ENCODE assay signal across 12 cellular contexts in the genomic region with DNA sequence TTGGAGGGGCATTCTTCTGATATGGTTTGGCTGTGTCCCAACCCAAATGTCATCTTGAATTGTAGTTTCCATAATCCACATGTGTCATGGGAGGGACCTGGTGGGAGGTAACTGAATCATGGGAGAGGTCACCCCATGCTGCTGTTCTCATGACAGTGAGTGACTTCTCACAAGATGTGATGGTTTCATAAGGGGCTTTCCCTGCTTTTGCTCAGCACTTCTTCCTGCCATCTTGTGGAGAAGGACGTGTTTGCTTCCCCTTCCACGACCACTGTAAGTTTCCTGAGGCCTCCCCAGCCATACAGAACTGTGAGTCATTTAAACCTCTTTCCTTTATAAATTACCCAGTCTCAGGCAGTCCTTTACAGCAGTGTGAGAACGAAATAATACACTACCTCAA.
DNase-seq lines count a peak whose midpoint lies in the region; ATAC-seq and TF ChIP-seq lines count a peak whose summit lies in the region.
"Had no signal": no experiment of that assay in that cellular context is flagged by ENCODE, and none has a peak within 500 bp of the region (broad histone marks: within the 10 kb centered on the region; RNA-seq: fewer than 3 reads in every experiment).

No MANE protein-coding gene starts in this region.

- H3K4me3 ChIP-seq in PC-3 (ENCODE audit: low read length): no peak overlapping the region
- no peak overlapping the region for H3K4me3 ChIP-seq in naive thymus-derived CD4-positive, alpha-beta T cell (ENCODE audit: low read length)

- peaks cover 35% of the 10 kb centered on the region for H3K4me1 Mint-ChIP-seq in activated naive CD4-positive, alpha-beta T cell treated with anti-CD3 and anti-CD28 coated beads, Interleukin-2, amount 50 U/mL, for 24 hours
- peaks cover 24% of the 10 kb centered on the region in 2 donors for H3K4me1 Mint-ChIP-seq in effector memory CD8-positive, alpha-beta T cell (ENCODE audit: low read depth in 2 of 2)
- peaks cover 43% of the 10 kb centered on the region for H3K4me1 Mint-ChIP-seq in stimulated activated naive CD8-positive, alpha-beta T cell treated with anti-CD3 and anti-CD28 coated beads, Interleukin-15, Interleukin-2, amounts not matched to agents 100 ng/mL and 50 ng/mL, for 24 hours (ENCODE audit: low read depth)
- H3K4me1 Mint-ChIP-seq in naive thymus-derived CD4-positive, alpha-beta T cell: peaks cover 0 to 41% (median 28%) of the 10 kb centered on the region in 7 donors

- peak overlapping the region; percentile 62 for H3K9ac ChIP-seq in PC-3 (ENCODE audit: low read length)

- no peaks in the 10 kb centered on the region for H3K9me2 ChIP-seq in PC-3 (replicated peaks; ENCODE audit: low read length)

- H3F3A ChIP-seq in PC-3 (ENCODE audit: low read length, unreplicated experiment): no peaks in the 10 kb centered on the region

- no peaks in the 10 kb centered on the region for H4K20me1 ChIP-seq in PC-3 (ENCODE audit: low read length)

- peak overlapping the region; percentile 26 for H3K4me2 ChIP-seq in PC-3 (ENCODE audit: low read length)

- intact Hi-C loops in PC-3 (cut with micrococcal nuclease): no loop called here
- intact Hi-C loops in naive thymus-derived CD4-positive, alpha-beta T cell (cut with micrococcal nuclease): loop anchor here in 1 of 2 donors (10.0 kb wide), 1 partner anchor 955 kb away; no protein-coding TSS in a partner anchor

- no peaks in the 10 kb centered on the region for H3K9me3 ChIP-seq in PC-3 (ENCODE audit: low read length)
- H3K9me3 ChIP-seq in naive thymus-derived CD4-positive, alpha-beta T cell (ENCODE audit: control insufficient read depth in 2 of 3, low read length in 3 of 3): no peaks in the 10 kb centered on the region

- no peak overlapping the region for H2AFZ ChIP-seq in PC-3 (ENCODE audit: low read length)

- POLR2A ChIA-PET in PC-3 (lab: Charles Lee; ENCODE audit: unreplicated experiment): no interaction called here
- POLR2A ChIA-PET in naive thymus-derived CD4-positive, alpha-beta T cell (lab: Charles Lee): no interaction called here

- TF ChIP-seq CTCF in PC-3 (conservative IDR thresholded peaks at IDR 0.05; ENCODE audit: low read depth, low read length): no peak; the same call in 1 of the 2 replicates

- H3K27me3 ChIP-seq in PC-3 (ENCODE audit: low read length): no peaks in the 10 kb centered on the region
- no peaks in the 10 kb centered on the region for H3K27me3 ChIP-seq in naive thymus-derived CD4-positive, alpha-beta T cell (ENCODE audit: control insufficient read depth in 2 of 2, insufficient read depth in 2 of 2, low read length in 2 of 2)
- H3K27me3 ChIP-seq: BE2C, brain microvascular endothelial cell had no signal

- peak overlapping the region; percentile 91 for H3K27ac Mint-ChIP-seq in activated naive CD4-positive, alpha-beta T cell treated with anti-CD3 and anti-CD28 coated beads, Interleukin-2, amount 50 U/mL, for 24 hours
- peak overlapping the region in 1 of 2 donors; percentile 57 for H3K27ac Mint-ChIP-seq in effector memory CD8-positive, alpha-beta T cell
- H3K27ac Mint-ChIP-seq in stimulated activated naive CD8-positive, alpha-beta T cell treated with anti-CD3 and anti-CD28 coated beads, Interleukin-15, Interleukin-2, amounts not matched to agents 100 ng/mL and 50 ng/mL, for 24 hours: peak overlapping the region; percentile 96
- peak overlapping the region in 2 of 9 donors; percentile 38 to 83 for H3K27ac Mint-ChIP-seq in naive thymus-derived CD4-positive, alpha-beta T cell

- ATAC-seq in PC-3: peak; percentile 30; the same call in 1 of the 2 replicates
- peak; percentile 29 for ATAC-seq in effector memory CD8-positive, alpha-beta T cell (replicated peaks)
- no peak for ATAC-seq in naive thymus-derived CD4-positive, alpha-beta T cell

- peaks cover 40% of the 10 kb centered on the region for H3K4me1 ChIP-seq in PC-3 (ENCODE audit: insufficient read depth, low read length)
- peaks cover 0 to 3% of the 10 kb centered on the region in 2 donors for H3K4me1 ChIP-seq in naive thymus-derived CD4-positive, alpha-beta T cell (ENCODE audit: control insufficient read depth in 2 of 2, insufficient read depth in 2 of 2, low read length in 2 of 2)
- H3K4me1 ChIP-seq: BE2C had no signal

- H3K36me3 Mint-ChIP-seq in activated naive CD4-positive, alpha-beta T cell treated with anti-CD3 and anti-CD28 coated beads, Interleukin-2, amount 50 U/mL, for 24 hours: no peaks in the 10 kb centered on the region
- H3K36me3 Mint-ChIP-seq in effector memory CD8-positive, alpha-beta T cell (ENCODE audit: insufficient read depth): no peaks in the 10 kb centered on the region
- no peaks in the 10 kb centered on the region for H3K36me3 Mint-ChIP-seq in stimulated activated naive CD8-positive, alpha-beta T cell treated with anti-CD3 and anti-CD28 coated beads, Interleukin-15, Interleukin-2, amounts not matched to agents 100 ng/mL and 50 ng/mL, for 24 hours (ENCODE audit: low read depth)
- H3K36me3 Mint-ChIP-seq in naive thymus-derived CD4-positive, alpha-beta T cell: peaks cover 0 to 6% (median 0%) of the 10 kb centered on the region in 5 donors

- DNase-seq in activated naive CD4-positive, alpha-beta T cell treated with anti-CD3 and anti-CD28 coated beads, Interleukin-2, amount 50 U/mL, for 16 hours: no peak
- peak; percentile 23 for DNase-seq in PC-3
- DNase-seq in effector memory CD8-positive, alpha-beta T cell: no peak
- DNase-seq in NCI-H446 (lab: John Stamatoyannopoulos, UW): no peak
- no peak for DNase-seq in naive thymus-derived CD4-positive, alpha-beta T cell
- no peak for DNase-seq in mucosa of gallbladder (ENCODE audit: low spot score)
- DNase-seq: DMS79, SHP77 treated with DMSO at 0.1 percent for 48 hours had no signal

- H3K79me2 ChIP-seq in PC-3 (ENCODE audit: low read length): no peaks in the 10 kb centered on the region

- H3K27ac ChIP-seq in PC-3 (ENCODE audit: low read length): peak overlapping the region; percentile 77
- no peak overlapping the region for H3K27ac ChIP-seq in naive thymus-derived CD4-positive, alpha-beta T cell (ENCODE audit: low read depth, low read length)
- H3K27ac ChIP-seq: brain microvascular endothelial cell had no signal

- BruUV-seq in PC-3 (replicated peaks; lab: Mats Ljungman, UMichigan): no TSS peak

- CTCF ChIA-PET in PC-3 (lab: Charles Lee): interaction anchor here (1.3 kb wide), 1 partner anchor 72 kb away, joined by 3 read pairs; no protein-coding TSS in a partner anchor
- CTCF ChIA-PET in naive thymus-derived CD4-positive, alpha-beta T cell (lab: Charles Lee): no interaction called here

- no peak overlapping the region for H3K4me3 Mint-ChIP-seq in activated naive CD4-positive, alpha-beta T cell treated with anti-CD3 and anti-CD28 coated beads, Interleukin-2, amount 50 U/mL, for 24 hours
- no peak overlapping the region for H3K4me3 Mint-ChIP-seq in effector memory CD8-positive, alpha-beta T cell
- peak overlapping the region; percentile 69 for H3K4me3 Mint-ChIP-seq in stimulated activated naive CD8-positive, alpha-beta T cell treated with anti-CD3 and anti-CD28 coated beads, Interleukin-15, Interleukin-2, amounts not matched to agents 100 ng/mL and 50 ng/mL, for 24 hours
- H3K4me3 Mint-ChIP-seq in naive thymus-derived CD4-positive, alpha-beta T cell: peak overlapping the region in 1 of 10 donors; percentile 11

- H3K9me3 Mint-ChIP-seq in activated naive CD4-positive, alpha-beta T cell treated with anti-CD3 and anti-CD28 coated beads, Interleukin-2, amount 50 U/mL, for 24 hours: peaks cover 6% of the 10 kb centered on the region
- H3K9me3 Mint-ChIP-seq in effector memory CD8-positive, alpha-beta T cell: peaks cover 0 to 7% of the 10 kb centered on the region in 2 donors
- peaks cover 10% of the 10 kb centered on the region for H3K9me3 Mint-ChIP-seq in stimulated activated naive CD8-positive, alpha-beta T cell treated with anti-CD3 and anti-CD28 coated beads, Interleukin-15, Interleukin-2, amounts not matched to agents 100 ng/mL and 50 ng/mL, for 24 hours
- peaks cover 0 to 19% (median 0%) of the 10 kb centered on the region in 11 donors for H3K9me3 Mint-ChIP-seq in naive thymus-derived CD4-positive, alpha-beta T cell

- H3K27me3 Mint-ChIP-seq in activated naive CD4-positive, alpha-beta T cell treated with anti-CD3 and anti-CD28 coated beads, Interleukin-2, amount 50 U/mL, for 24 hours: no peaks in the 10 kb centered on the region
- H3K27me3 Mint-ChIP-seq in effector memory CD8-positive, alpha-beta T cell: peaks cover 0 to 9% of the 10 kb centered on the region in 2 donors
- H3K27me3 Mint-ChIP-seq in stimulated activated naive CD8-positive, alpha-beta T cell treated with anti-CD3 and anti-CD28 coated beads, Interleukin-15, Interleukin-2, amounts not matched to agents 100 ng/mL and 50 ng/mL, for 24 hours: no peaks in the 10 kb centered on the region
- no peaks in the 10 kb centered on the region for H3K27me3 Mint-ChIP-seq in naive thymus-derived CD4-positive, alpha-beta T cell

- no peaks in the 10 kb centered on the region for H3K36me3 ChIP-seq in PC-3 (ENCODE audit: low read depth, low read length)
- H3K36me3 ChIP-seq in naive thymus-derived CD4-positive, alpha-beta T cell (ENCODE audit: control insufficient read depth in 2 of 3, insufficient read depth in 3 of 3, low read length in 3 of 3): no peaks in the 10 kb centered on the region
- H3K36me3 ChIP-seq: BE2C, brain microvascular endothelial cell had no signal
